8 cellular contexts compared by ENCODE assay signal in genomic region chr16:57084257-57084770, GRCh38. TPM values are rescaled to one million over a fixed set of nuclear protein-coding genes. Genes with fewer than 3 reads are reported as not detected.
DNase-seq lines count a peak whose midpoint lies in the region; ATAC-seq and TF ChIP-seq lines count a peak whose summit lies in the region.

No MANE protein-coding gene starts in this region.

- no peak overlapping the region for H3K4me3 Mint-ChIP-seq in endothelial cell (ENCODE audit: unreplicated experiment)

- no peaks in the 10 kb centered on the region for H3K4me1 Mint-ChIP-seq in endothelial cell (ENCODE audit: unreplicated experiment)

- DNase-seq in DMS53 (lab: John Stamatoyannopoulos, UW), result peak; percentile 81
- DNase-seq in NOMO-1 (lab: John Stamatoyannopoulos, UW; ENCODE audit: unreplicated experiment in 2 of 2), result peak; percentile 73 to 74
- peak; percentile 48 to 51 (median 49) for DNase-seq in activated CD8-positive, alpha-beta memory T cell treated with anti-CD3 and anti-CD28 coated beads for 48 hours (ENCODE audit: low read depth in 2 of 3, low spot score in 2 of 3)
- DNase-seq in endothelial cell (ENCODE audit: low spot score), result peak; percentile 73
- DNase-seq in middle frontal gyrus (ENCODE audit: extremely low spot score, low spot score), result peak; percentile 60
- DNase-seq in stimulated activated CD8-positive, alpha-beta memory T cell treated with anti-CD3 and anti-CD28 coated beads, Interleukin-4, amount 100 ng/mL, for 48 hours, result peak; percentile 82
- no peak for DNase-seq in cortex of kidney (lab: John Stamatoyannopoulos, UW)

- TF ChIP-seq CTCF in endothelial cell (IDR thresholded peaks at IDR 0.05; ENCODE audit: unreplicated experiment), result peak; percentile 95

- H3K27ac Mint-ChIP-seq in endothelial cell (ENCODE audit: unreplicated experiment), result no peak overlapping the region

- no peaks in the 10 kb centered on the region for H3K36me3 Mint-ChIP-seq in endothelial cell (ENCODE audit: low read depth, unreplicated experiment)

- no peaks in the 10 kb centered on the region for H3K9me3 Mint-ChIP-seq in endothelial cell (ENCODE audit: unreplicated experiment)

- peak; percentile 45 for ATAC-seq in HG02870 (IDR thresholded peaks at IDR 0.05; ENCODE audit: unreplicated experiment)

- H3K27me3 Mint-ChIP-seq in endothelial cell (ENCODE audit: unreplicated experiment), result peaks cover 4% of the 10 kb centered on the region

RNA-seq across cellular contexts. Expression of gene CPNE2, which starts 8.1 kb away (rescaled TPM):
- 145 TPM for total RNA-seq in endothelial cell (ENCODE audit: unreplicated experiment)
